14 cellular contexts compared by ENCODE assay signal in genomic region chr17:80175411-80175810, GRCh38. TPM values are rescaled to one million over a fixed set of nuclear protein-coding genes. Genes with fewer than 3 reads are reported as not detected.
A peak's percentile ranks its signal among the peaks of the same experiment; 100 is the strongest.
DNase-seq lines count a peak whose midpoint lies in the region; ATAC-seq, FAIRE-seq and TF ChIP-seq lines count a peak whose summit lies in the region.
"Had no signal": no experiment of that assay in that cellular context is flagged by ENCODE, and none has a peak within 500 bp of the region (broad histone marks: within the 10 kb centered on the region; RNA-seq: fewer than 3 reads in every experiment).

No MANE protein-coding gene starts in this region.

- no peak overlapping the region for H3K4me3 ChIP-seq in K562

- TF ChIP-seq POLR2A in K562 (conservative IDR thresholded peaks at IDR 0.05) = no peak

- no peak for TF ChIP-seq CTCF in K562 (IDR thresholded peaks at IDR 0.05 in 2 of 3, conservative IDR thresholded peaks at IDR 0.05 in 1 of 3; ENCODE audit: insufficient read depth in 2 of 3, low read depth in 1 of 3, low read length in 3 of 3)

- CTCF ChIA-PET in K562 (lab: Yijun Ruan, JAX; ENCODE audit: low intra/inter-chr PET ratio) = no interaction called here

- 0 out of 4 replicates have a peak overlapping the region, but pooled peaks of 1 of the 2 experiments have one; percentile 45 for H3K9ac ChIP-seq in K562 (ENCODE audit: insufficient read depth in 1 of 2, low read depth in 2 of 2, low read length in 2 of 2)

- intact Hi-C loops in left cardiac atrium (cut with DNase I) (no loop called here), left ventricle myocardium superior (cut with micrococcal nuclease) (no loop called here), K562 (cut with micrococcal nuclease) (no loop called here)

- no peak for FAIRE-seq in K562 (lab: Jason Lieb, UNC)
- no peak for FAIRE-seq in urothelium cell line (lab: Jason Lieb, UNC)
- FAIRE-seq: GM18507 had no signal

- no peaks in the 10 kb centered on the region for H3K36me3 ChIP-seq in K562 (ENCODE audit: control insufficient read depth, insufficient read depth, low read length)

- H3K27ac ChIP-seq in K562 (ENCODE audit: extremely low read depth, low read depth, low read length) = no peak overlapping the region

- H4K20me1 ChIP-seq in K562 (replicated peaks; ENCODE audit: control insufficient read depth, insufficient read depth, low read length) = no peaks in the 10 kb centered on the region; the same call in 1 of the 2 replicates

- TF ChIP-seq RAD21 in K562 (CRISPR knock-in tag; conservative IDR thresholded peaks at IDR 0.05 in 1 of 2, IDR thresholded peaks at IDR 0.05 in 1 of 2) = no peak

- no peaks in the 10 kb centered on the region for H3K9me1 ChIP-seq in K562 (ENCODE audit: control insufficient read depth, insufficient read depth, low read length)

- H3K9me3 ChIP-seq in K562 (replicated peaks; ENCODE audit: control insufficient read depth, insufficient read depth, low read depth, low read length) = no peaks in the 10 kb centered on the region

- in situ Hi-C loops in K562 (cut with MboI) = no loop called here

- H3K79me2 ChIP-seq in K562 (ENCODE audit: control insufficient read depth, insufficient read depth, low read length) = no peaks in the 10 kb centered on the region

- POLR2A ChIA-PET in K562 (lab: Yijun Ruan, JAX) = no interaction called here

- DNase-seq in left cardiac atrium (no peak), left ventricle myocardium superior (no peak), K562 (ENCODE audit: extremely low read depth in 1 of 4, low spot score in 3 of 4) (no peak), kidney glomerular epithelial cell (lab: John Stamatoyannopoulos, UW) (peak; percentile 13), urothelium cell line (ENCODE audit: low spot score) (peak; percentile 75), midbrain (lab: John Stamatoyannopoulos, UW) (no peak)
- DNase-seq: activated CD8-positive, alpha-beta T cell treated with anti-CD3 and anti-CD28 coated beads for 36 hours; DMS53; effector memory CD4-positive, alpha-beta T cell; stimulated activated naive CD4-positive, alpha-beta T cell treated with Interleukin-2 at 50 U/mL for 16 hours; T-helper 2 cell had no signal

- H2AFZ ChIP-seq in K562 (ENCODE audit: low read depth, low read length) = no peak overlapping the region

- H3K4me1 ChIP-seq in K562 (replicated peaks in 1 of 2; ENCODE audit: control insufficient read depth in 2 of 2, insufficient read depth in 2 of 2, low read length in 2 of 2) = peaks cover 0 to 12% of the 10 kb centered on the region in 2 experiments; a peak in 2 of 5 replicates

- no peak for TF ChIP-seq EP300 in K562 (IDR thresholded peaks at IDR 0.05; ENCODE audit: low read length)

- H3K27me3 ChIP-seq in K562 (ENCODE audit: control insufficient read depth in 2 of 2, insufficient read depth in 2 of 2, low read length in 2 of 2) = peaks cover 41 to 68% of the 10 kb centered on the region in 2 experiments

- BruUV-seq in K562 (replicated peaks; lab: Mats Ljungman, UMichigan) = no TSS peak

- ATAC-seq in left cardiac atrium (peak; percentile 55 to 73), left ventricle myocardium superior (no peak), K562 (no peak), HG02938 (IDR thresholded peaks at IDR 0.05; ENCODE audit: unreplicated experiment) (no peak), HG03159 (IDR thresholded peaks at IDR 0.05; ENCODE audit: unreplicated experiment) (no peak)
- ATAC-seq: activated CD8-positive, alpha-beta T cell treated with anti-CD3 and anti-CD28 coated beads for 36 hours had no signal

- H3K4me2 ChIP-seq in K562 (ENCODE audit: insufficient read depth, low read length) = no peak overlapping the region

- WGBS in K562 (ENCODE audit: insufficient coverage, low coverage, missing lambda C conversion rate) = 4% methylated on average over 8 of the region's 13 CpGs

RNA-seq across cellular contexts. Expression of gene CARD14, which starts 5.6 kb away (rescaled TPM):
- total RNA-seq in left cardiac atrium = not detected
- total RNA-seq in left ventricle myocardium superior = not detected
- total RNA-seq in K562 (2011; cell fraction: chromatin; rRNA removed; ENCODE audit: low replicate concordance) = not detected in 2 replicates
- total RNA-seq in K562 (2011; cell fraction: nucleolus; rRNA removed) = not detected in 2 replicates
- not detected in 2 replicates for total RNA-seq in K562 (2011; cell fraction: nucleoplasm; rRNA removed)
- not detected in 2 replicates for total RNA-seq in K562 (2014; rRNA removed)
- total RNA-seq in K562 (2014; rRNA removed; fragmentation: Illumina TruSeq; extraction: Trizol) = not detected in 2 replicates
- total RNA-seq in K562 (2015; rRNA removed; fragmentation: Illumina TruSeq; extraction: Trizol) = not detected in 2 replicates
- not detected in 2 replicates for total RNA-seq in K562 (2021)
- not detected in 2 replicates for polyA plus RNA-seq in K562 (2011; rRNA removed)
- polyA plus RNA-seq in K562 (2011; cell fraction: cytosol; rRNA removed) = not detected in 2 replicates
- not detected in 2 replicates for polyA plus RNA-seq in K562 (2011; cell fraction: nucleus; rRNA removed)
- polyA plus RNA-seq in K562 (2012) = 0.05 and 0.24 TPM in 2 replicates
- polyA plus RNA-seq in K562 (2014; fragmentation: Illumina TruSeq; extraction: Trizol) = not detected in 2 replicates
- polyA plus RNA-seq in K562 (2014; fragmentation: Nextera tagmentation; extraction: Ambion mirVana) = not detected
- not detected in 2 replicates for polyA plus RNA-seq in K562 (2014; rRNA removed)
- not detected in 2 replicates for polyA minus RNA-seq in K562 (2011; rRNA and poly(A)+ RNA removed)
- 3.2 TPM in 1 of 2 replicates, not detected in the other for polyA minus RNA-seq in K562 (2011; cell fraction: cytosol; rRNA and poly(A)+ RNA removed)
- polyA minus RNA-seq in K562 (2011; cell fraction: nucleus; rRNA and poly(A)+ RNA removed) = not detected in 2 replicates

RNA-seq across cellular contexts. Expression of gene EIF4A3, which starts 28.5 kb away (rescaled TPM):
- total RNA-seq in left cardiac atrium (10 to 100 TPM; 36.6 to 46.9 TPM), left ventricle myocardium superior (31.6 TPM), K562 (2014; rRNA removed) (121 and 124 TPM in 2 replicates), K562 (2014; rRNA removed; fragmentation: Illumina TruSeq; extraction: Trizol) (147 and 157 TPM in 2 replicates), K562 (2015; rRNA removed; fragmentation: Illumina TruSeq; extraction: Trizol) (126 and 130 TPM in 2 replicates), K562 (2021) (133 and 139 TPM in 2 replicates)
- total RNA-seq in K562 (2011; cell fraction: chromatin; rRNA removed; ENCODE audit: low replicate concordance) = 97.7 and 109 TPM in 2 replicates
- 60.3 and 71.7 TPM in 2 replicates for total RNA-seq in K562 (2011; cell fraction: nucleolus; rRNA removed)
- 81.0 and 81.6 TPM in 2 replicates for total RNA-seq in K562 (2011; cell fraction: nucleoplasm; rRNA removed)
- polyA plus RNA-seq in K562 (2011; rRNA removed) (128 and 171 TPM in 2 replicates), K562 (2014; fragmentation: Illumina TruSeq; extraction: Trizol) (127 and 131 TPM in 2 replicates), K562 (2014; fragmentation: Nextera tagmentation; extraction: Ambion mirVana) (10 to 100 TPM; 62.7 to 67.0 TPM), K562 (2014; rRNA removed) (103 and 134 TPM in 2 replicates)
- polyA plus RNA-seq in K562 (2011; cell fraction: cytosol; rRNA removed) = 101 and 105 TPM in 2 replicates
- polyA plus RNA-seq in K562 (2011; cell fraction: nucleus; rRNA removed) = 68.0 and 84.5 TPM in 2 replicates
- 86.7 and 168 TPM in 2 replicates for polyA plus RNA-seq in K562 (2012)
- 114 and 154 TPM in 2 replicates for polyA minus RNA-seq in K562 (2011; rRNA and poly(A)+ RNA removed)
- 63.1 and 74.0 TPM in 2 replicates for polyA minus RNA-seq in K562 (2011; cell fraction: cytosol; rRNA and poly(A)+ RNA removed)
- 27.3 and 35.1 TPM in 2 replicates for polyA minus RNA-seq in K562 (2011; cell fraction: nucleus; rRNA and poly(A)+ RNA removed)

RNA-seq across cellular contexts. Expression of gene SGSH, which starts 44.7 kb away (rescaled TPM):
- 10 to 100 TPM; 18.0 to 23.0 TPM for total RNA-seq in left cardiac atrium
- total RNA-seq in left ventricle myocardium superior = 11.4 TPM
- total RNA-seq in K562 (2011; cell fraction: chromatin; rRNA removed; ENCODE audit: low replicate concordance) = 47.4 and 72.7 TPM in 2 replicates
- total RNA-seq in K562 (2011; cell fraction: nucleolus; rRNA removed) = 43.5 and 52.4 TPM in 2 replicates
- 40.5 and 41.1 TPM in 2 replicates for total RNA-seq in K562 (2011; cell fraction: nucleoplasm; rRNA removed)
- 5.1 and 7.3 TPM in 2 replicates for total RNA-seq in K562 (2014; rRNA removed)
- total RNA-seq in K562 (2014; rRNA removed; fragmentation: Illumina TruSeq; extraction: Trizol) = 2.5 and 2.6 TPM in 2 replicates
- total RNA-seq in K562 (2015; rRNA removed; fragmentation: Illumina TruSeq; extraction: Trizol) = 4.6 and 4.9 TPM in 2 replicates
- total RNA-seq in K562 (2021) = 11.8 and 15.7 TPM in 2 replicates
- polyA plus RNA-seq in K562 (2011; rRNA removed) = 2.5 and 4.8 TPM in 2 replicates
- 3.7 and 4.2 TPM in 2 replicates for polyA plus RNA-seq in K562 (2011; cell fraction: cytosol; rRNA removed)
- polyA plus RNA-seq in K562 (2011; cell fraction: nucleus; rRNA removed) = 19.2 and 29.1 TPM in 2 replicates
- 13.7 and 21.2 TPM in 2 replicates for polyA plus RNA-seq in K562 (2012)
- polyA plus RNA-seq in K562 (2014; fragmentation: Illumina TruSeq; extraction: Trizol) = 6.3 and 11.2 TPM in 2 replicates
- polyA plus RNA-seq in K562 (2014; fragmentation: Nextera tagmentation; extraction: Ambion mirVana) = under 1 TPM; 0.25 to 0.31 TPM
- 8.2 and 9.8 TPM in 2 replicates for polyA plus RNA-seq in K562 (2014; rRNA removed)
- polyA minus RNA-seq in K562 (2011; rRNA and poly(A)+ RNA removed) = 2.6 TPM in 2 replicates
- polyA minus RNA-seq in K562 (2011; cell fraction: cytosol; rRNA and poly(A)+ RNA removed) = 4.5 and 6.9 TPM in 2 replicates
- polyA minus RNA-seq in K562 (2011; cell fraction: nucleus; rRNA and poly(A)+ RNA removed) = 3.4 and 6.3 TPM in 2 replicates

RNA-seq across cellular contexts. Expression of gene SLC26A11, which starts 44.8 kb away (rescaled TPM):
- 1 to 10 TPM; 6.4 to 6.6 TPM for total RNA-seq in left cardiac atrium
- total RNA-seq in left ventricle myocardium superior = 10.6 TPM
- total RNA-seq in K562 (2011; cell fraction: chromatin; rRNA removed; ENCODE audit: low replicate concordance) = 8.5 and 21.1 TPM in 2 replicates
- 13.3 and 15.8 TPM in 2 replicates for total RNA-seq in K562 (2011; cell fraction: nucleolus; rRNA removed)
- 6.9 and 13.1 TPM in 2 replicates for total RNA-seq in K562 (2011; cell fraction: nucleoplasm; rRNA removed)
- 1.5 and 3.4 TPM in 2 replicates for total RNA-seq in K562 (2014; rRNA removed)
- total RNA-seq in K562 (2014; rRNA removed; fragmentation: Illumina TruSeq; extraction: Trizol) = 0.38 and 0.91 TPM in 2 replicates
- 1.0 and 1.4 TPM in 2 replicates for total RNA-seq in K562 (2015; rRNA removed; fragmentation: Illumina TruSeq; extraction: Trizol)
- total RNA-seq in K562 (2021) = 3.1 and 4.0 TPM in 2 replicates
- polyA plus RNA-seq in K562 (2011; rRNA removed) = 0.52 and 0.53 TPM in 2 replicates
- polyA plus RNA-seq in K562 (2011; cell fraction: cytosol; rRNA removed) = 0.43 and 1.2 TPM in 2 replicates
- 4.1 and 8.1 TPM in 2 replicates for polyA plus RNA-seq in K562 (2011; cell fraction: nucleus; rRNA removed)
- 2.7 and 5.4 TPM in 2 replicates for polyA plus RNA-seq in K562 (2012)
- polyA plus RNA-seq in K562 (2014; fragmentation: Illumina TruSeq; extraction: Trizol) = 1.4 and 1.9 TPM in 2 replicates
- polyA plus RNA-seq in K562 (2014; fragmentation: Nextera tagmentation; extraction: Ambion mirVana) = under 1 TPM in 1 of 2 experiments, not detected in 1; 0.06 TPM
- 2.8 and 4.2 TPM in 2 replicates for polyA plus RNA-seq in K562 (2014; rRNA removed)
- polyA minus RNA-seq in K562 (2011; rRNA and poly(A)+ RNA removed) = 0.46 TPM in 1 of 2 replicates, not detected in the other
- polyA minus RNA-seq in K562 (2011; cell fraction: cytosol; rRNA and poly(A)+ RNA removed) = 0.57 and 1.9 TPM in 2 replicates
- polyA minus RNA-seq in K562 (2011; cell fraction: nucleus; rRNA and poly(A)+ RNA removed) = 1.2 and 2.0 TPM in 2 replicates

Comparison
In these comparisons a context has a peak if more than half of its experiments do, and no peak if none do; other contexts are left out.
1. ATAC-seq: peak in left cardiac atrium (2 of 2); none in left ventricle myocardium superior (single experiment), K562 (single experiment), HG02938 (single experiment) and HG03159 (single experiment).
2. DNase-seq: peak in kidney glomerular epithelial cell (single experiment) and urothelium cell line (single experiment); none in left cardiac atrium (single experiment), left ventricle myocardium superior (single experiment), K562 (0 of 4) and midbrain (single experiment).